14 cellular contexts compared by ENCODE assay signal in the genomic region with DNA sequence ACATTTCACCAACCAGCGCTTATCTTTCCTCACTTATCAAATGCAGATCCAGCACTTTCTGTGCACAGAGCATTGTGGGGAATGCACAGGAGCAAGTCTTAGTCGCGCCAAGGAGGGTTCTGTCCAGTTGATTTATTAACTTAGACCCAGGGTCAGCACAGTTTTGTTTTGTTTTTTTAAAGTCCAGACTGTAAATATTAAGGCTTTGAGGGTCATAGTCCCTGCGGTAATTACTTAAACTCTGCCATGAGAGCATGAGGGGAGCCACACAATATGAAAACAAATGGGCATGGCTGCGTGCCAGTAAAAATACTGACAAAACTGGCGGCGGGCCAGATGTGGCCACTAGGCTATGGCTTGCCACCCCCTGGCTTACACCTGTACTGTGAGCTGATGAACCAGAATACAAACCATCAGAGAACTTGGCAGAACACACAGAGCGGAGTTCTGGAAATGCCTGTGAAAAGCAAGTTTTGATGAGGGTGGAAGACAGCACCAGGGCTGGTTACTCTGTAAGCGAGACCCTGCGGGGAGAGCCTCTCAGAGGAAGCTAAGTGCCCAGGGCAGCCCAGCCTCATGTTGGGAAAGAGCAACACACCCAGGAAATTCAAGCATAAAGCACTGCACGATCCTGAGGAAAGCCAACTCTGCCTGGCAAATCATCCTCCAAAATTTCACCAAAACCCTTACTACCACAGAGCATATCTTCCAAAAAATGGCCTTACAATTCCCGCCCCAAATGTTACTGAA. TPM values are rescaled to one million over a fixed set of nuclear protein-coding genes. Genes with fewer than 3 reads are reported as not detected.
DNase-seq lines count a peak whose midpoint lies in the region; ATAC-seq and TF ChIP-seq lines count a peak whose summit lies in the region.
"Had no signal": no experiment of that assay in that cellular context is flagged by ENCODE, and none has a peak within 500 bp of the region (broad histone marks: within the 10 kb centered on the region; RNA-seq: fewer than 3 reads in every experiment).

No MANE protein-coding gene starts in this region.

- peak; percentile 82 for ATAC-seq in left lung
- no peak for ATAC-seq in activated T-cell treated with anti-CD3 and anti-CD28 coated beads, Interleukin-2, amount 50 U/mL, for 4 hours
- ATAC-seq: stimulated activated memory B cell treated with anti-CD40 and anti-IgM and Interleukin-4, amounts not matched to agents 10 μg/mL and 1 μg/mL and 100 μg/mL, for 72 hours had no signal

- no peaks in the 10 kb centered on the region for H3K27me3 Mint-ChIP-seq in activated T-cell treated with anti-CD3 and anti-CD28 coated beads, Interleukin-2, amount 50 U/mL, for 4 hours (ENCODE audit: low read depth)
- H3K27me3 Mint-ChIP-seq: activated naive CD8-positive, alpha-beta T cell; central memory CD8-positive, alpha-beta T cell; stimulated activated memory B cell treated with anti-CD40 and anti-IgM and Interleukin-4, amounts not matched to agents 10 μg/mL and 1 μg/mL and 100 μg/mL, for 72 hours had no signal

- H3K27ac ChIP-seq in left lung = no peak overlapping the region
- H3K27ac ChIP-seq: RWPE1 had no signal

- intact Hi-C loops in left lung (cut with DNase I) = no loop called here

- DNase-seq in COLO668 (lab: John Stamatoyannopoulos, UW; ENCODE audit: unreplicated experiment) (peak; percentile 92), HT-29 (ENCODE audit: low spot score) (peak; percentile 54), NCI-H748 treated with DMSO at 0.1 percent for 48 hours (lab: John Stamatoyannopoulos, UW) (peak; percentile 96), left lung (no peak), NCI-H1436 treated with DMSO at 0.1 percent for 48 hours (lab: John Stamatoyannopoulos, UW) (no peak), cerebellar nuclear complex (lab: John Stamatoyannopoulos, UW) (no peak)
- no peak for DNase-seq in activated T-cell treated with anti-CD3 and anti-CD28 coated beads, Interleukin-2, amount 50 U/mL, for 4 hours
- no peak for DNase-seq in stimulated activated CD4-positive, alpha-beta T cell treated with anti-CD3 and anti-CD28 coated beads, Interleukin-4, amount 100 ng/mL, for 1 hour
- DNase-seq: NCI-H2227 treated with DMSO at 0.1 percent for 48 hours; stimulated activated CD4-positive, alpha-beta T cell treated with anti-CD3 and anti-CD28 coated beads, Interleukin-2, amount 100 ng/mL, for 24 hours had no signal

- peaks cover 0 to 5% of the 10 kb centered on the region in 2 donors for H3K9me3 ChIP-seq in left lung

- TF ChIP-seq CTCF in left lung (IDR thresholded peaks at IDR 0.05) = no peak

- H3K36me3 Mint-ChIP-seq in activated T-cell treated with anti-CD3 and anti-CD28 coated beads, Interleukin-2, amount 50 U/mL, for 4 hours (ENCODE audit: insufficient read depth) = no peaks in the 10 kb centered on the region
- H3K36me3 Mint-ChIP-seq: activated naive CD8-positive, alpha-beta T cell; stimulated activated memory B cell treated with anti-CD40 and anti-IgM and Interleukin-4, amounts not matched to agents 10 μg/mL and 1 μg/mL and 100 μg/mL, for 72 hours had no signal

- H3K4me1 ChIP-seq in left lung = peaks cover 4 to 5% of the 10 kb centered on the region in 2 donors

- no peaks in the 10 kb centered on the region for H3K27me3 ChIP-seq in left lung

- no peaks in the 10 kb centered on the region for H3K4me1 Mint-ChIP-seq in activated T-cell treated with anti-CD3 and anti-CD28 coated beads, Interleukin-2, amount 50 U/mL, for 4 hours (ENCODE audit: low read depth)
- H3K4me1 Mint-ChIP-seq: central memory CD8-positive, alpha-beta T cell; stimulated activated memory B cell treated with anti-CD40 and anti-IgM and Interleukin-4, amounts not matched to agents 10 μg/mL and 1 μg/mL and 100 μg/mL, for 72 hours had no signal

- H3K4me3 ChIP-seq in left lung = no peak overlapping the region

- H3K36me3 ChIP-seq in left lung = no peaks in the 10 kb centered on the region

- H3K4me3 Mint-ChIP-seq in activated T-cell treated with anti-CD3 and anti-CD28 coated beads, Interleukin-2, amount 50 U/mL, for 4 hours = no peak overlapping the region
- H3K4me3 Mint-ChIP-seq: activated naive CD8-positive, alpha-beta T cell; central memory CD8-positive, alpha-beta T cell; stimulated activated memory B cell treated with anti-CD40 and anti-IgM and Interleukin-4, amounts not matched to agents 10 μg/mL and 1 μg/mL and 100 μg/mL, for 72 hours had no signal

- H3K9me3 Mint-ChIP-seq in activated T-cell treated with anti-CD3 and anti-CD28 coated beads, Interleukin-2, amount 50 U/mL, for 4 hours = peaks cover 10% of the 10 kb centered on the region

RNA-seq across cellular contexts. Expression of a gene that starts 43.6 kb away (rescaled TPM):
- not detected in 2 replicates for total RNA-seq in HT-29 (2014; rRNA removed; shearing (Covaris generic))
- total RNA-seq in left lung = 10 to 100 TPM; 10.1 to 13.9 TPM
- under 1 TPM; 0.40 to 0.49 (median 0.42) TPM for total RNA-seq in activated T-cell treated with anti-CD3 and anti-CD28 coated beads, Interleukin-2, amount 50 U/mL, for 4 hours

Comparison
In these comparisons a context has a peak if more than half of its experiments do, and no peak if none do; other contexts are left out.
1. DNase-seq: peak in COLO668 (single experiment), HT-29 (single experiment) and NCI-H748 treated with DMSO at 0.1 percent for 48 hours (single experiment); none in left lung (0 of 2), NCI-H1436 treated with DMSO at 0.1 percent for 48 hours (single experiment), activated T-cell treated with anti-CD3 and anti-CD28 coated beads, Interleukin-2, amount 50 U/mL, for 4 hours (single experiment), cerebellar nuclear complex (0 of 2) and stimulated activated CD4-positive, alpha-beta T cell treated with anti-CD3 and anti-CD28 coated beads, Interleukin-4, amount 100 ng/mL, for 1 hour (single experiment).
2. RNA of a gene that starts 43.6 kb away (total RNA-seq): 10.1 to 13.9 TPM in left lung; 0.40 to 0.49 TPM in activated T-cell treated with anti-CD3 and anti-CD28 coated beads, Interleukin-2, amount 50 U/mL, for 4 hours and not detected in HT-29; every median in the first group is over 4 times any median in the second.